In the genomic region with DNA sequence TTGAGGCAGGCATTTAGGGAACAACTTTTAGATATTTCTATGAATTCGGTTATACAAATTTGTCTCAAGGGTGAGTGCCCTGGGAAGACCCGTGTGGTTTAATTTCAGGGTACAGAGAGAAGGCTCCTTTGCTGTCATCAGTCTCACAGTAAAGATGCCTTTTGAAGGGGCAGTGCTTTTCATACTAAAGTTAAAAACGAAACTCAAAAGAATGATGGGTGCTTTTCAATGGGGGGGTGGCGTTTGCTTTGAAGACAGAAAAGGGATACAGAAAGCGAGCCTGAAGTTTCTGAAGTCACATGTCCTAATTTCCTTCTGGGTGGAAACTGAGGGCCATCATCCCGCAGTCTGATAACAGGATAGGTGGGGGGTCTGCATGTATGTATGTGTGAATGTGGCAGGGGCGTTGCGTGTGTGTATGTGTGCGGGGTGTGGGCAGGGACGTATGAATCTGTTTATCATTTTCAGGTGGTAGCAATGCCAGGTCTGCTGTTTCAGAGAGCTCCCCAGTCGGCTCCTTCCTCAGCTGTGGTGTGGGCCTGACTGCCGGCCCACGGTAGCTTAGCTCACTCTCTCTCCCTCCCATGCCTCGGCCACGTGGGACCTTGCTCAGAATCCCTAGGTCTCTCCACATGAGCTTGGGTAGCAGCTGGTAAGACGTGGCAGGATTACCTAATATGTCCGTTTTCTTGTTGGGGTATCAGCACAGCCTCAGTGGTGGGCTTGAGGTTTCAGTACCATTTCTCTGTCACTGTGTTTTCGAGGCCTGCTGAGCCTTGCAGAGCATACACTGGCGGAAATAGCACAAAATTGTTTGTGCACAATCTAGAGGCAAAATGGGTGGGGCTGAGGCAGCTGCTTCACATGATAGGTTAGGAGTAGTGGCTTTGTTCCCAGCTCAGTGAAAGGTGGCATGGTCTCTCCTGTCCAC, we compare ENCODE assay signal across 8 cellular contexts. TPM values are rescaled to one million over a fixed set of nuclear protein-coding genes. Genes with fewer than 3 reads are reported as not detected.
DNase-seq lines count a peak whose midpoint lies in the region; ATAC-seq, FAIRE-seq and TF ChIP-seq lines count a peak whose summit lies in the region.

No MANE protein-coding gene starts in this region.

- POLR2A ChIA-PET in K562 (lab: Yijun Ruan, JAX) (interaction anchor here (0.6 to 1.9 kb wide), 4 partner anchors 8 to 1644 kb away, joined by 3 to 4 read pairs (median 3); no protein-coding TSS in a partner anchor), WTC11 (lab: Charles Lee) (no interaction called here)

- no peaks in the 10 kb centered on the region for H3K36me3 Mint-ChIP-seq in WTC11

- no peaks in the 10 kb centered on the region for H3K27me3 Mint-ChIP-seq in WTC11 (ENCODE audit: low read depth)

- in situ Hi-C loops in K562 (cut with MboI) (no loop called here), HAP-1 (cut with MboI; ENCODE audit: low sequenced_read_pairs) (no loop called here)

- CTCF ChIA-PET in K562 (lab: Yijun Ruan, JAX; ENCODE audit: low intra/inter-chr PET ratio) = no interaction called here
- CTCF ChIA-PET in WTC11 (lab: Charles Lee) = interaction anchor here (0.6 to 2.3 kb wide), 6 partner anchors 13 to 72 kb away, joined by 3 to 26 read pairs (median 4); no protein-coding TSS in a partner anchor

- H4K20me1 ChIP-seq in K562 (replicated peaks; ENCODE audit: control insufficient read depth, insufficient read depth, low read length) = no peaks in the 10 kb centered on the region

- H3K79me2 ChIP-seq in K562 (ENCODE audit: control insufficient read depth, insufficient read depth, low read length) = no peaks in the 10 kb centered on the region

- peak overlapping the region; percentile 90 for H2AFZ ChIP-seq in K562 (ENCODE audit: low read depth, low read length)

- H3K9me3 Mint-ChIP-seq in WTC11 = no peaks in the 10 kb centered on the region

- TF ChIP-seq EP300 in K562 (IDR thresholded peaks at IDR 0.05; ENCODE audit: low read length) = no peak

- ATAC-seq in GM21367 (IDR thresholded peaks at IDR 0.05; ENCODE audit: unreplicated experiment) = peak; percentile 31
- peak; percentile 24; the same call in 1 of the 3 replicates for ATAC-seq in K562
- ATAC-seq in WTC11 = no peak
- no peak for ATAC-seq in HG02610 (IDR thresholded peaks at IDR 0.05; ENCODE audit: unreplicated experiment)

- DNase-seq in NCI-H2029 treated with DMSO at 0.1 percent for 48 hours (lab: John Stamatoyannopoulos, UW) = peak; percentile 82
- peak in 1 of 4 experiments; percentile 41 for DNase-seq in K562 (ENCODE audit: extremely low read depth in 1 of 4, low spot score in 3 of 4)
- DNase-seq in stimulated activated naive CD4-positive, alpha-beta T cell treated with Interleukin-2 at 50 U/mL for 16 hours (lab: John Stamatoyannopoulos, UW) = peak; percentile 36
- DNase-seq in WTC11 (ENCODE audit: low spot score) = no peak
- no peak for DNase-seq in HAP-1 (ENCODE audit: low spot score in 2 of 2)
- no peak for DNase-seq in OCI-M2 (lab: John Stamatoyannopoulos, UW; ENCODE audit: unreplicated experiment)

- H3K4me3 Mint-ChIP-seq in WTC11 = no peak overlapping the region

- H3K27ac Mint-ChIP-seq in WTC11 = no peak overlapping the region

- no peak for TF ChIP-seq POLR2A in K562 (conservative IDR thresholded peaks at IDR 0.05)

- WGBS in K562 (ENCODE audit: insufficient coverage, low coverage, missing lambda C conversion rate) = 65% methylated on average over 17 of the region's 19 CpGs

- TF ChIP-seq RAD21 in K562 (CRISPR knock-in tag; conservative IDR thresholded peaks at IDR 0.05 in 1 of 2, IDR thresholded peaks at IDR 0.05 in 1 of 2) = no peak

- H3K4me1 Mint-ChIP-seq in WTC11 = peaks cover 42% of the 10 kb centered on the region

- H3K9me1 ChIP-seq in K562 (ENCODE audit: control insufficient read depth, insufficient read depth, low read length) = no peaks in the 10 kb centered on the region

- no peak for TF ChIP-seq CTCF in K562 (IDR thresholded peaks at IDR 0.05 in 2 of 3, conservative IDR thresholded peaks at IDR 0.05 in 1 of 3; ENCODE audit: insufficient read depth in 2 of 3, low read depth in 1 of 3, low read length in 3 of 3)
- TF ChIP-seq CTCF in WTC11 (IDR thresholded peaks at IDR 0.05) = no peak

- no peak for FAIRE-seq in K562 (lab: Jason Lieb, UNC)

- H3K4me1 ChIP-seq in K562 (replicated peaks in 1 of 2; ENCODE audit: control insufficient read depth in 2 of 2, insufficient read depth in 2 of 2, low read length in 2 of 2) (peaks cover 8 to 89% of the 10 kb centered on the region in 2 experiments), HAP-1 (no peaks in the 10 kb centered on the region)

- peak overlapping the region; percentile 36; the same call in 1 of the 3 replicates for H3K27ac ChIP-seq in K562 (ENCODE audit: extremely low read depth, low read depth, low read length)

- H3K4me3 ChIP-seq in K562 (no peak overlapping the region), HAP-1 (no peak overlapping the region)

- H3K27me3 ChIP-seq in K562 (ENCODE audit: control insufficient read depth in 2 of 2, insufficient read depth in 2 of 2, low read length in 2 of 2) (no peaks in the 10 kb centered on the region), HAP-1 (ENCODE audit: low read depth) (no peaks in the 10 kb centered on the region)

- H3K4me2 ChIP-seq in K562 (ENCODE audit: insufficient read depth, low read length) = peak overlapping the region; percentile 34

- peak overlapping the region in 1 of 2 experiments; percentile 61; a peak in 2 of 4 replicates for H3K9ac ChIP-seq in K562 (ENCODE audit: insufficient read depth in 1 of 2, low read depth in 2 of 2, low read length in 2 of 2)

- H3K36me3 ChIP-seq in K562 (ENCODE audit: control insufficient read depth, insufficient read depth, low read length) (no peaks in the 10 kb centered on the region), HAP-1 (replicated peaks) (no peaks in the 10 kb centered on the region)

- H3K9me3 ChIP-seq in K562 (replicated peaks; ENCODE audit: control insufficient read depth, insufficient read depth, low read depth, low read length) (no peaks in the 10 kb centered on the region), HAP-1 (no peaks in the 10 kb centered on the region)

- intact Hi-C loops in K562 (cut with micrococcal nuclease) = loop anchor here (5.0 kb wide), 1 partner anchor 70 kb away; no protein-coding TSS in a partner anchor

- BruUV-seq in K562 (replicated peaks; lab: Mats Ljungman, UMichigan) = no TSS peak

TF ChIP-seq in K562, 482 proteins besides CTCF, POLR2A, EP300 and RAD21 (continues in another document):
- TF ChIP-seq ZNF444 (CRISPR knock-in tag; IDR thresholded peaks at IDR 0.05) = no peak
- TF ChIP-seq ZNF175 (CRISPR knock-in tag; IDR thresholded peaks at IDR 0.05; ENCODE audit: low read depth) = no peak
- no peak for TF ChIP-seq KDM4B (IDR thresholded peaks at IDR 0.05; ENCODE audit: borderline replicate concordance in 2 of 2, low read depth in 1 of 2)
- TF ChIP-seq, protein P1, sequence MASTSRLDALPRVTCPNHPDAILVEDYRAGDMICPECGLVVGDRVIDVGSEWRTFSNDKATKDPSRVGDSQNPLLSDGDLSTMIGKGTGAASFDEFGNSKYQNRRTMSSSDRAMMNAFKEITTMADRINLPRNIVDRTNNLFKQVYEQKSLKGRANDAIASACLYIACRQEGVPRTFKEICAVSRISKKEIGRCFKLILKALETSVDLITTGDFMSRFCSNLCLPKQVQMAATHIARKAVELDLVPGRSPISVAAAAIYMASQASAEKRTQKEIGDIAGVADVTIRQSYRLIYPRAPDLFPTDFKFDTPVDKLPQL (IDR thresholded peaks at IDR 0.05; ENCODE audit: extremely low read depth, insufficient read length) = no peak
- TF ChIP-seq COPS2 (conservative IDR thresholded peaks at IDR 0.05) = no peak

TF ChIP-seq in WTC11, 78 proteins besides CTCF, POLR2A, EP300 and RAD21:
- no peak for TF ChIP-seq JUN (CRISPR knock-in tag; IDR thresholded peaks at IDR 0.05)
- TF ChIP-seq ZNF416 (CRISPR knock-in tag; IDR thresholded peaks at IDR 0.05) = no peak

RNA-seq across cellular contexts. Expression of gene ARHGAP25, which starts 32.7 kb away (rescaled TPM):
- 12.4 and 14.6 TPM in 2 replicates for total RNA-seq in K562 (2011; cell fraction: chromatin; rRNA removed; ENCODE audit: low replicate concordance)
- 7.8 and 9.2 TPM in 2 replicates for total RNA-seq in K562 (2011; cell fraction: nucleolus; rRNA removed)
- total RNA-seq in K562 (2011; cell fraction: nucleoplasm; rRNA removed) = 8.2 and 9.0 TPM in 2 replicates
- total RNA-seq in K562 (2014; rRNA removed) (10.0 and 12.8 TPM in 2 replicates), K562 (2014; rRNA removed; fragmentation: Illumina TruSeq; extraction: Trizol) (9.7 and 13.1 TPM in 2 replicates), K562 (2015; rRNA removed; fragmentation: Illumina TruSeq; extraction: Trizol) (9.7 and 10.7 TPM in 2 replicates), K562 (2021) (9.8 and 13.2 TPM in 2 replicates), WTC11 (2021) (2.6 to 3.4 TPM (median 2.9 TPM) in 3 replicates)
- polyA plus RNA-seq in K562 (2011; rRNA removed) (3.7 and 12.5 TPM in 2 replicates), K562 (2014; fragmentation: Illumina TruSeq; extraction: Trizol) (14.8 and 16.0 TPM in 2 replicates), K562 (2014; fragmentation: Nextera tagmentation; extraction: Ambion mirVana) (1 to 10 TPM; 4.9 to 6.8 TPM), K562 (2014; rRNA removed) (7.7 and 11.6 TPM in 2 replicates)
- polyA plus RNA-seq in K562 (2011; cell fraction: cytosol; rRNA removed) = 3.7 and 10.4 TPM in 2 replicates
- 4.7 and 19.4 TPM in 2 replicates for polyA plus RNA-seq in K562 (2011; cell fraction: nucleus; rRNA removed)
- 16.8 and 21.5 TPM in 2 replicates for polyA plus RNA-seq in K562 (2012)
- polyA minus RNA-seq in K562 (2011; rRNA and poly(A)+ RNA removed) = 3.0 and 9.5 TPM in 2 replicates
- 0.73 and 5.9 TPM in 2 replicates for polyA minus RNA-seq in K562 (2011; cell fraction: cytosol; rRNA and poly(A)+ RNA removed)
- 3.0 and 7.9 TPM in 2 replicates for polyA minus RNA-seq in K562 (2011; cell fraction: nucleus; rRNA and poly(A)+ RNA removed)

Comparison
In these comparisons a context has a peak if more than half of its experiments do, and no peak if none do; other contexts are left out.
1. ATAC-seq: peak in GM21367 (single experiment) and K562 (single experiment); none in WTC11 (single experiment) and HG02610 (single experiment).
2. DNase-seq: peak in NCI-H2029 treated with DMSO at 0.1 percent for 48 hours (single experiment) and stimulated activated naive CD4-positive, alpha-beta T cell treated with Interleukin-2 at 50 U/mL for 16 hours (single experiment); none in WTC11 (single experiment), HAP-1 (0 of 2) and OCI-M2 (single experiment).